ENCODE assay signal across 10 cellular contexts in genomic region chr2:96233880-96234316, GRCh38. TPM values are rescaled to one million over a fixed set of nuclear protein-coding genes. Genes with fewer than 3 reads are reported as not detected.
A peak's percentile ranks its signal among the peaks of the same experiment; 100 is the strongest.
DNase-seq lines count a peak whose midpoint lies in the region; ATAC-seq, FAIRE-seq and TF ChIP-seq lines count a peak whose summit lies in the region.
"Had no signal": no experiment of that assay in that cellular context is flagged by ENCODE, and none has a peak within 500 bp of the region (broad histone marks: within the 10 kb centered on the region; RNA-seq: fewer than 3 reads in every experiment).

No MANE protein-coding gene starts in this region.

- H3F3A ChIP-seq in SK-N-SH (replicated peaks; ENCODE audit: insufficient read depth), result no peaks in the 10 kb centered on the region

- H3K4me3 ChIP-seq in sigmoid colon (no peak overlapping the region), SK-N-SH (ENCODE audit: low read depth in 2 of 2, low read length in 1 of 2) (no peak overlapping the region)
- H3K4me3 ChIP-seq: SJSA1 had no signal

- H3K27me3 ChIP-seq in sigmoid colon (no peaks in the 10 kb centered on the region), SK-N-SH (ENCODE audit: insufficient read depth) (no peaks in the 10 kb centered on the region)
- H3K27me3 ChIP-seq: SJSA1 had no signal

- H3K9me2 ChIP-seq in SK-N-SH, result no peaks in the 10 kb centered on the region

- H3K9me3 ChIP-seq in sigmoid colon (no peaks in the 10 kb centered on the region), SK-N-SH (no peaks in the 10 kb centered on the region)
- H3K9me3 ChIP-seq: SJSA1 had no signal

- TF ChIP-seq RAD21 in SK-N-SH (IDR thresholded peaks at IDR 0.05; ENCODE audit: low read length), result no peak

- H4K20me1 ChIP-seq in SK-N-SH (ENCODE audit: insufficient read depth), result no peaks in the 10 kb centered on the region

- no peak for FAIRE-seq in urothelium cell line (lab: Jason Lieb, UNC)

- H3K4me1 ChIP-seq in sigmoid colon, result no peaks in the 10 kb centered on the region
- H3K4me1 ChIP-seq in SK-N-SH (ENCODE audit: control insufficient read depth in 1 of 2, insufficient read depth in 2 of 2, low read depth in 1 of 2, low read length in 1 of 2), result no peaks in the 10 kb centered on the region; a peak in 1 of 4 replicates
- H3K4me1 ChIP-seq: SJSA1 had no signal

- no peak for TF ChIP-seq EP300 in sigmoid colon (IDR thresholded peaks at IDR 0.05)
- no peak for TF ChIP-seq EP300 in SK-N-SH (IDR thresholded peaks at IDR 0.05; ENCODE audit: borderline replicate concordance in 1 of 2, low read depth in 1 of 2, low read length in 1 of 2)

- DNase-seq in sigmoid colon (peak; percentile 14), SK-N-SH (no peak), urothelium cell line (ENCODE audit: low spot score) (no peak), left lobe of liver (ENCODE audit: low spot score) (no peak), NCI-H226 (no peak)
- DNase-seq: posterior cingulate gyrus had no signal

- POLR2A ChIA-PET in SK-N-SH (lab: Yijun Ruan, JAX), result interaction anchor here (0.6 kb wide), 1 partner anchor 298 kb away, joined by 3 read pairs; no protein-coding TSS in a partner anchor

- ATAC-seq in GM18907 (IDR thresholded peaks at IDR 0.05; ENCODE audit: unreplicated experiment) (peak; percentile 85), HG02588 (IDR thresholded peaks at IDR 0.05; ENCODE audit: unreplicated experiment) (peak; percentile 93), HG03571 (IDR thresholded peaks at IDR 0.05; ENCODE audit: unreplicated experiment) (peak; percentile 92), left lobe of liver (no peak)

- WGBS in sigmoid colon, 2 donors, result 73 to 96% methylated on average over 4 of the region's 4 CpGs
- 94% methylated on average over 3 of the region's 4 CpGs for WGBS in SK-N-SH (ENCODE audit: low lambda C conversion rate)

- no peak for TF ChIP-seq POLR2A in sigmoid colon (IDR thresholded peaks at IDR 0.05)

- H3K36me3 ChIP-seq in sigmoid colon (no peaks in the 10 kb centered on the region), SK-N-SH (replicated peaks in 1 of 2; ENCODE audit: control insufficient read depth in 1 of 2, insufficient read depth in 2 of 2, low read length in 1 of 2) (no peaks in the 10 kb centered on the region)
- H3K36me3 ChIP-seq: SJSA1 had no signal

- intact Hi-C loops in sigmoid colon (cut with DNase I), result no loop called here

- H3K79me2 ChIP-seq in SK-N-SH (ENCODE audit: insufficient read depth), result peaks cover 7% of the 10 kb centered on the region; the same call in 1 of the 2 replicates

- no peak for TF ChIP-seq CTCF in sigmoid colon (IDR thresholded peaks at IDR 0.05)
- TF ChIP-seq CTCF in SK-N-SH (IDR thresholded peaks at IDR 0.05), result no peak

- H3K9ac ChIP-seq in SK-N-SH, result no peak overlapping the region

- H3K27ac ChIP-seq in sigmoid colon, result no peak overlapping the region
- no peak overlapping the region for H3K27ac ChIP-seq in SK-N-SH (ENCODE audit: low read depth in 2 of 2, low read length in 1 of 2)
- H3K27ac ChIP-seq: SJSA1 had no signal

- no peak overlapping the region for H3K4me2 ChIP-seq in SK-N-SH

- CTCF ChIA-PET in SK-N-SH (lab: Yijun Ruan, JAX), result interaction anchor here (0.7 to 1.4 kb wide), 2 partner anchors 16 to 59 kb away, joined by 4 read pairs; no protein-coding TSS in a partner anchor

- H2AFZ ChIP-seq in SK-N-SH (ENCODE audit: low read depth), result no peak overlapping the region

TF ChIP-seq in SK-N-SH, 30 proteins besides CTCF, POLR2A, EP300 and RAD21:
- TF ChIP-seq REST (IDR thresholded peaks at IDR 0.05; ENCODE audit: low read depth, low read length) (no peak), FOSL2 (IDR thresholded peaks at IDR 0.05; ENCODE audit: borderline replicate concordance, low read depth) (no peak), GATA2 (CRISPR knock-in tag; IDR thresholded peaks at IDR 0.05) (no peak), SMC3 (IDR thresholded peaks at IDR 0.05; ENCODE audit: low read depth, low read length) (no peak), MAX (IDR thresholded peaks at IDR 0.05; ENCODE audit: low read depth) (no peak), MEF2A (IDR thresholded peaks at IDR 0.05; ENCODE audit: borderline replicate concordance, low read depth) (no peak), POLR2AphosphoS5 (IDR thresholded peaks at IDR 0.05; ENCODE audit: low read depth, low read length) (no peak), TCF12 (IDR thresholded peaks at IDR 0.05) (no peak), FOXJ3 (CRISPR knock-in tag; IDR thresholded peaks at IDR 0.05) (no peak), RXRA (IDR thresholded peaks at IDR 0.05; ENCODE audit: borderline replicate concordance, low read depth) (no peak), MXI1 (IDR thresholded peaks at IDR 0.05; ENCODE audit: low read depth, low read length) (no peak), FOXM1 (IDR thresholded peaks at IDR 0.05; ENCODE audit: low read depth) (no peak), EZH2phosphoT487 (IDR thresholded peaks at IDR 0.05; ENCODE audit: borderline replicate concordance, low read depth) (no peak), NFIC (IDR thresholded peaks at IDR 0.05; ENCODE audit: borderline replicate concordance) (no peak), IRF3 (IDR thresholded peaks at IDR 0.05; ENCODE audit: low read depth, low read length) (no peak), GABPA (IDR thresholded peaks at IDR 0.05; ENCODE audit: low read depth) (no peak)

RNA-seq across cellular contexts. Expression of gene STARD7, which starts 25.3 kb away (rescaled TPM):
- 10 to 100 TPM; 50.4 to 88.5 (median 73.1) TPM for total RNA-seq in sigmoid colon
- 10 to 100 TPM; 39.6 to 74.6 (median 40.5) TPM for polyA plus RNA-seq in sigmoid colon
- polyA plus RNA-seq in SK-N-SH (2012; rRNA removed), result 36.1 and 45.8 TPM in 2 replicates
- 51.1 and 53.2 TPM in 2 replicates for polyA plus RNA-seq in SK-N-SH (2012; cell fraction: cytosol; rRNA removed)
- 32.7 and 48.4 TPM in 2 replicates for polyA plus RNA-seq in SK-N-SH (2012; cell fraction: nucleus; rRNA removed)
- 67.6 TPM for total RNA-seq in left lobe of liver

RNA-seq across cellular contexts. Expression of gene TMEM127, which starts 31.9 kb away (rescaled TPM):
- 10 to 100 TPM; 24.6 to 30.5 (median 27.9) TPM for total RNA-seq in sigmoid colon
- polyA plus RNA-seq in sigmoid colon, result 10 to 100 TPM; 10.8 to 40.1 (median 12.5) TPM
- polyA plus RNA-seq in SK-N-SH (2012; rRNA removed), result 40.9 and 47.9 TPM in 2 replicates
- 25.6 and 37.1 TPM in 2 replicates for polyA plus RNA-seq in SK-N-SH (2012; cell fraction: cytosol; rRNA removed)
- 20.5 and 32.1 TPM in 2 replicates for polyA plus RNA-seq in SK-N-SH (2012; cell fraction: nucleus; rRNA removed)
- 30.6 TPM for total RNA-seq in left lobe of liver

RNA-seq across cellular contexts. Expression of gene CIAO1, which starts 32.1 kb away (rescaled TPM):
- total RNA-seq in sigmoid colon (100 to 1,000 TPM in 2 of 4 donors, 10 to 100 TPM in 2; 77.4 to 110 (median 95.2) TPM), left lobe of liver (45.0 TPM)
- polyA plus RNA-seq in sigmoid colon (10 to 100 TPM; 45.6 to 55.0 (median 51.1) TPM), SK-N-SH (2012; rRNA removed) (120 and 158 TPM in 2 replicates)
- polyA plus RNA-seq in SK-N-SH (2012; cell fraction: cytosol; rRNA removed), result 85.4 and 125 TPM in 2 replicates
- polyA plus RNA-seq in SK-N-SH (2012; cell fraction: nucleus; rRNA removed), result 188 and 242 TPM in 2 replicates
